ENCODE assay signal across 1 cellular context in genomic region chr1:218778257-218778656, GRCh38.
TF ChIP-seq lines count a peak whose summit lies in the region.

No MANE protein-coding gene starts in this region.

TF ChIP-seq in IMR-90, 13 proteins besides CTCF, POLR2A, EP300 and RAD21 (continued from another document):
- TF ChIP-seq BHLHE40 (IDR thresholded peaks at IDR 0.05; ENCODE audit: low read depth, low read length): no peak
